Comparison of ENCODE assay signal across 24 cellular contexts in the genomic region with DNA sequence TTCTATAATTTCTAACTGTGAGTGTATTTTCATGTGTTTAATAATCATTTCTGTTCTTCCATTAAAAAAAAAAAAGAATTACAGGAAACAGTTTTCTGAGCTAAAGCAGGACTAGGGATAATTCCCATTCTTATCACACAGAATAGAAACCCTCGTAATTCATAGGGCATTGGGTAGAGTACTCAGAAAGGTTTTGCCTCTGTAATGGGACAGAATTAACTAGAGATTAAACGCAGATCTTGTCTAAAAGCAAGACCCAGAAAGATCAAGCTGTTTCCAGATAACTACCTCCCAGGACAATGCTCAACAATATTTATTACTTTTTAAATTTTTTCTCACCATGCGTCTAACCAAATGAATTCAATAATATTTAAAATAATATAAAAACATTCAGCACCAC.
"Had no signal": no experiment of that assay in that cellular context is flagged by ENCODE, and none has a peak within 500 bp of the region (broad histone marks: within the 10 kb centered on the region; RNA-seq: fewer than 3 reads in every experiment).

No MANE protein-coding gene starts in this region.

- H3K9me3 ChIP-seq: colonic mucosa, esophagus muscularis mucosa, esophagus squamous epithelium, gastrocnemius medialis, gastroesophageal sphincter, heart left ventricle had no signal

- H3K4me3 ChIP-seq: colonic mucosa, coronary artery, dorsolateral prefrontal cortex, esophagus muscularis mucosa, esophagus squamous epithelium, gastrocnemius medialis, gastroesophageal sphincter, heart left ventricle, heart right ventricle had no signal

- DNase-seq: colonic mucosa; cortex of kidney; dermis blood vessel endothelial cell; dorsolateral prefrontal cortex; effector CD4-positive, alpha-beta T cell; effector CD8-positive, alpha-beta T cell; effector memory CD4-positive, alpha-beta T cell; effector memory CD8-positive, alpha-beta T cell; endodermal cell; erythroblast; esophagus squamous epithelium; foreskin fibroblast; foreskin keratinocyte; foreskin melanocyte; gastrocnemius medialis; glutamatergic neuron; head of caudate nucleus; heart left ventricle; heart right ventricle had no signal

- H3K27me3 ChIP-seq: colonic mucosa, dorsolateral prefrontal cortex, esophagus muscularis mucosa, esophagus squamous epithelium, foreskin keratinocyte, gastrocnemius medialis, gastroesophageal sphincter, heart left ventricle, heart right ventricle had no signal

- H3K27ac ChIP-seq: colonic mucosa, coronary artery, dorsolateral prefrontal cortex, epithelial cell of prostate, esophagus muscularis mucosa, esophagus squamous epithelium, foreskin keratinocyte, gastrocnemius medialis, gastroesophageal sphincter, heart left ventricle, heart right ventricle had no signal

- ATAC-seq: effector memory CD8-positive, alpha-beta T cell; esophagus mucosa; foreskin keratinocyte; gastrocnemius medialis; gastroesophageal sphincter; heart left ventricle; heart right ventricle had no signal

- H3K4me1 ChIP-seq: colonic mucosa, esophagus muscularis mucosa, esophagus squamous epithelium, foreskin keratinocyte, gastrocnemius medialis, gastroesophageal sphincter, heart left ventricle, heart right ventricle had no signal

- H3K36me3 ChIP-seq: colonic mucosa, esophagus muscularis mucosa, esophagus squamous epithelium, gastrocnemius medialis, gastroesophageal sphincter, heart left ventricle, heart right ventricle had no signal
